Comparison of ENCODE assay signal across 4 cellular contexts in genomic region chr22:15721884-15722283, GRCh38. TPM values are rescaled to one million over a fixed set of nuclear protein-coding genes. Genes with fewer than 3 reads are reported as not detected.
"Had no signal": no experiment of that assay in that cellular context is flagged by ENCODE, and none has a peak within 500 bp of the region (broad histone marks: within the 10 kb centered on the region; RNA-seq: fewer than 3 reads in every experiment).

No MANE protein-coding gene starts in this region.

RNA-seq across cellular contexts. Expression of gene POTEH, which starts 32.1 kb away (rescaled TPM):
- total RNA-seq: LHCN-M2, M059J, MCF 10A, NCI-H460 had no signal
